9 cellular contexts compared by ENCODE assay signal in the genomic region with DNA sequence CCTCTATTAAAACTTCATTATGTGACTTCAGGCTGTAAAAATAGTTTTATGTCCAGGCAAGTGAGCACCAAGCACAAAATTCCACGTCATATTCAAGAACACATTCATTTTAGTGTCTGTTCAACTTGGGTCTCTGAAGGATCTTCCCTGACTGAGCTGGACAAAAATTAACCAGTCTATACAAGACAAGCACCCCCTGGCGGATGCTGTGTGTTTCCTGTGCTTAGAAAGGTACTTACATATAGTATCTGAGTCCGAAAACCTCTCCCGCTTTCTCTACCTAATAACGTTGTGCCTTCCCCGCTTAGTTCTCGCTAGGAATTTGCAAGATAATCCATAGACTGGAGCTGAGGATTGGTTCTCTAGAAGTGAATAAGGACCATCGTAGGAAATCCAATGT.
A peak's percentile ranks its signal among the peaks of the same experiment; 100 is the strongest.
DNase-seq lines count a peak whose midpoint lies in the region; ATAC-seq and TF ChIP-seq lines count a peak whose summit lies in the region.
"Had no signal": no experiment of that assay in that cellular context is flagged by ENCODE, and none has a peak within 500 bp of the region (broad histone marks: within the 10 kb centered on the region; RNA-seq: fewer than 3 reads in every experiment).

No MANE protein-coding gene starts in this region.

- no peak for ATAC-seq in activated naive CD8-positive, alpha-beta T cell treated with anti-CD3 and anti-CD28 coated beads, Interleukin-2, amount 50 U/mL, for 24 hours

- no peak overlapping the region for H3K27ac Mint-ChIP-seq in activated naive CD8-positive, alpha-beta T cell treated with anti-CD3 and anti-CD28 coated beads for 36 hours
- H3K27ac Mint-ChIP-seq in activated naive CD8-positive, alpha-beta T cell treated with anti-CD3 and anti-CD28 coated beads, Interleukin-2, amount 50 U/mL, for 24 hours = no peak overlapping the region
- no peak overlapping the region for H3K27ac Mint-ChIP-seq in brain
- H3K27ac Mint-ChIP-seq: activated B cell treated with CpG ODN at 0.5 μM for 24 hours had no signal

- H3K27me3 Mint-ChIP-seq in activated naive CD8-positive, alpha-beta T cell treated with anti-CD3 and anti-CD28 coated beads for 36 hours = peaks cover 13% of the 10 kb centered on the region
- H3K27me3 Mint-ChIP-seq in activated naive CD8-positive, alpha-beta T cell treated with anti-CD3 and anti-CD28 coated beads, Interleukin-2, amount 50 U/mL, for 24 hours = no peaks in the 10 kb centered on the region
- no peaks in the 10 kb centered on the region for H3K27me3 Mint-ChIP-seq in brain
- H3K27me3 Mint-ChIP-seq: activated B cell treated with CpG ODN at 0.5 μM for 24 hours had no signal

- peak; percentile 10 for DNase-seq in activated naive CD8-positive, alpha-beta T cell treated with anti-CD3 and anti-CD28 coated beads for 36 hours
- no peak for DNase-seq in activated naive CD8-positive, alpha-beta T cell treated with anti-CD3 and anti-CD28 coated beads, Interleukin-2, amount 50 U/mL, for 24 hours
- DNase-seq in LoVo (ENCODE audit: low spot score) (peak; percentile 4), pons (ENCODE audit: low spot score) (peak; percentile 64), DMS153 treated with DMSO at 0.1 percent for 48 hours (lab: John Stamatoyannopoulos, UW; ENCODE audit: unreplicated experiment) (no peak), SHP77 treated with DMSO at 0.1 percent for 48 hours (lab: John Stamatoyannopoulos, UW) (no peak), HuH-7.5 (ENCODE audit: low spot score) (no peak)
- DNase-seq: activated B cell treated with CpG ODN at 0.5 μM for 24 hours had no signal

- TF ChIP-seq CTCF in brain (conservative IDR thresholded peaks at IDR 0.05) = peak; percentile 34 to 55

- no peaks in the 10 kb centered on the region for H3K36me3 Mint-ChIP-seq in activated naive CD8-positive, alpha-beta T cell treated with anti-CD3 and anti-CD28 coated beads for 36 hours
- H3K36me3 Mint-ChIP-seq in activated naive CD8-positive, alpha-beta T cell treated with anti-CD3 and anti-CD28 coated beads, Interleukin-2, amount 50 U/mL, for 24 hours (ENCODE audit: low read depth) = no peaks in the 10 kb centered on the region
- no peaks in the 10 kb centered on the region for H3K36me3 Mint-ChIP-seq in brain

- H3K4me1 Mint-ChIP-seq in activated naive CD8-positive, alpha-beta T cell treated with anti-CD3 and anti-CD28 coated beads for 36 hours = no peaks in the 10 kb centered on the region
- no peaks in the 10 kb centered on the region for H3K4me1 Mint-ChIP-seq in activated naive CD8-positive, alpha-beta T cell treated with anti-CD3 and anti-CD28 coated beads, Interleukin-2, amount 50 U/mL, for 24 hours
- no peaks in the 10 kb centered on the region for H3K4me1 Mint-ChIP-seq in brain
- H3K4me1 Mint-ChIP-seq: activated B cell treated with CpG ODN at 0.5 μM for 24 hours had no signal

- no peak overlapping the region for H3K4me3 Mint-ChIP-seq in activated naive CD8-positive, alpha-beta T cell treated with anti-CD3 and anti-CD28 coated beads for 36 hours
- H3K4me3 Mint-ChIP-seq in activated naive CD8-positive, alpha-beta T cell treated with anti-CD3 and anti-CD28 coated beads, Interleukin-2, amount 50 U/mL, for 24 hours = no peak overlapping the region
- no peak overlapping the region for H3K4me3 Mint-ChIP-seq in brain
- H3K4me3 Mint-ChIP-seq: activated B cell treated with CpG ODN at 0.5 μM for 24 hours had no signal

- H3K9me3 Mint-ChIP-seq in activated naive CD8-positive, alpha-beta T cell treated with anti-CD3 and anti-CD28 coated beads for 36 hours = no peaks in the 10 kb centered on the region
- H3K9me3 Mint-ChIP-seq in activated naive CD8-positive, alpha-beta T cell treated with anti-CD3 and anti-CD28 coated beads, Interleukin-2, amount 50 U/mL, for 24 hours = peaks cover under 1% of the 10 kb centered on the region
- no peaks in the 10 kb centered on the region for H3K9me3 Mint-ChIP-seq in brain
- H3K9me3 Mint-ChIP-seq: activated B cell treated with CpG ODN at 0.5 μM for 24 hours had no signal

Comparison
In these comparisons a context has a peak if more than half of its experiments do, and no peak if none do; other contexts are left out.
1. DNase-seq: peak in activated naive CD8-positive, alpha-beta T cell treated with anti-CD3 and anti-CD28 coated beads for 36 hours (single experiment), LoVo (single experiment) and pons (single experiment); none in activated naive CD8-positive, alpha-beta T cell treated with anti-CD3 and anti-CD28 coated beads, Interleukin-2, amount 50 U/mL, for 24 hours (single experiment), DMS153 treated with DMSO at 0.1 percent for 48 hours (single experiment), SHP77 treated with DMSO at 0.1 percent for 48 hours (single experiment) and HuH-7.5 (single experiment).